ENCODE assay signal across 9 cellular contexts in the genomic region with DNA sequence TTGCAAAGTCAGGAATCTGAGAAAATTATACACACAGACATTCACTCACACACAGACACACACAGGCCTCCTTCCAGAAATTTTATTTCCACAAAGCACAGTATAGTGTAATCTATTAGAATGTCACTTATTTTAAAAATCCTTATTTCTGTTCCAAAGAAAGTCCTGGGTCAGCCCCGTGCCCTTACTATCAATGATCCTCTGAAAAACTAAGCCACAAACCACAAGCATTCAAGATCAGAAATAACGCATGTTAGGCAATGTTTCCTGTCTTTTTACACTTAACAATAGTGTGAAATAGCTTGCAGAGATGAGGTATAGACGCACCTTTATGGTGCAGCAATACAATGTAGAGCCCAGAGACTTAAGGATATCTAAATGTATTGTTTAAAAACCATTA. TPM values are rescaled to one million over a fixed set of nuclear protein-coding genes. Genes with fewer than 3 reads are reported as not detected.
DNase-seq lines count a peak whose midpoint lies in the region; ATAC-seq and TF ChIP-seq lines count a peak whose summit lies in the region.
"Had no signal": no experiment of that assay in that cellular context is flagged by ENCODE, and none has a peak within 500 bp of the region (broad histone marks: within the 10 kb centered on the region; RNA-seq: fewer than 3 reads in every experiment).

No MANE protein-coding gene starts in this region.

- peak overlapping the region; percentile 78 to 91 for H3K27ac ChIP-seq in thoracic aorta

- no peak for TF ChIP-seq CTCF in thoracic aorta (IDR thresholded peaks at IDR 0.05)

- H3K36me3 ChIP-seq in adipocyte (ENCODE audit: control insufficient read depth, insufficient read depth, low read length, severe bottlenecking), result no peaks in the 10 kb centered on the region
- no peaks in the 10 kb centered on the region for H3K36me3 ChIP-seq in thoracic aorta

- peak overlapping the region; percentile 12 for H3K9ac ChIP-seq in adipocyte (ENCODE audit: low read length)

- no peaks in the 10 kb centered on the region for H3K27me3 ChIP-seq in adipocyte (replicated peaks; ENCODE audit: control insufficient read depth, insufficient read depth, low read length)
- no peaks in the 10 kb centered on the region for H3K27me3 ChIP-seq in thoracic aorta (replicated peaks; ENCODE audit: insufficient read depth)

- H3K9me3 ChIP-seq in adipocyte (ENCODE audit: control insufficient read depth, low read length) (no peaks in the 10 kb centered on the region), thoracic aorta (no peaks in the 10 kb centered on the region)

- DNase-seq in Kasumi-1 (lab: John Stamatoyannopoulos, UW), result peak; percentile 62
- peak; percentile 53 for DNase-seq in adipocyte (ENCODE audit: low read depth)
- DNase-seq in iris pigment epithelial cell (ENCODE audit: low read depth), result peak; percentile 70
- DNase-seq in thoracic aorta (ENCODE audit: low spot score), result no peak
- DNase-seq in nucleus accumbens (lab: John Stamatoyannopoulos, UW), result no peak
- DNase-seq: activated gamma-delta T cell treated with Interleukin-2 at 50 U/mL for 16 hours had no signal

- ATAC-seq in thoracic aorta (ENCODE audit: insufficient number of reproducible peaks, low FRiP score, low read depth), result no peak
- ATAC-seq in GM21381 (IDR thresholded peaks at IDR 0.05; ENCODE audit: unreplicated experiment), result no peak
- no peak for ATAC-seq in HG03378 (IDR thresholded peaks at IDR 0.05; ENCODE audit: unreplicated experiment)
- ATAC-seq in HG03196 (IDR thresholded peaks at IDR 0.05; ENCODE audit: unreplicated experiment), result no peak

- peak overlapping the region; percentile 29 for H3K4me3 ChIP-seq in adipocyte (ENCODE audit: low read length)
- H3K4me3 ChIP-seq in thoracic aorta, result no peak overlapping the region

- H3K4me1 ChIP-seq in adipocyte (ENCODE audit: control insufficient read depth, insufficient read depth, low read length), result peaks cover 53% of the 10 kb centered on the region
- peaks cover 37 to 56% of the 10 kb centered on the region in 2 donors for H3K4me1 ChIP-seq in thoracic aorta (ENCODE audit: control insufficient read depth in 1 of 2, low read depth in 2 of 2)

RNA-seq across cellular contexts. Expression of a gene that starts 25.8 kb away (rescaled TPM):
- 10 to 100 TPM; 47.4 to 62.0 TPM for total RNA-seq in thoracic aorta

Comparison
In these comparisons a context has a peak if more than half of its experiments do, and no peak if none do; other contexts are left out.
1. DNase-seq: peak in Kasumi-1 (2 of 2), adipocyte (single experiment) and iris pigment epithelial cell (single experiment); none in thoracic aorta (single experiment) and nucleus accumbens (0 of 56).